Comparison of ENCODE assay signal across 16 cellular contexts in genomic region chr3:47722859-47723258, GRCh38.
"Had no signal": no experiment of that assay in that cellular context is flagged by ENCODE, and none has a peak within 500 bp of the region (broad histone marks: within the 10 kb centered on the region; RNA-seq: fewer than 3 reads in every experiment).

No MANE protein-coding gene starts in this region.

- H3K27ac Mint-ChIP-seq: activated CD8-positive, alpha-beta T cell treated with anti-CD3 and anti-CD28 coated beads for 36 hours; activated naive CD4-positive, alpha-beta T cell treated with anti-CD3 and anti-CD28 coated beads for 36 hours; activated T-helper 1 cell treated with anti-CD3 and anti-CD28 coated beads, Interleukin-12 subunit alpha, Interleukin-12 subunit beta, Interleukin-2, Interleukin-4 antibody, amounts not matched to agents 30 ng/mL and 10 ng/mL and 1 ng/mL, durations not matched to agents 14 hours and 24 hours and 36 hours had no signal

- ATAC-seq: activated CD8-positive, alpha-beta T cell treated with anti-CD3 and anti-CD28 coated beads for 36 hours; lower lobe of right lung; right cardiac atrium had no signal

- H3K9me3 Mint-ChIP-seq: activated CD8-positive, alpha-beta T cell treated with anti-CD3 and anti-CD28 coated beads for 36 hours; activated naive CD4-positive, alpha-beta T cell treated with anti-CD3 and anti-CD28 coated beads for 36 hours; activated T-helper 1 cell treated with anti-CD3 and anti-CD28 coated beads, Interleukin-12 subunit alpha, Interleukin-12 subunit beta, Interleukin-2, Interleukin-4 antibody, amounts not matched to agents 30 ng/mL and 10 ng/mL and 1 ng/mL, durations not matched to agents 14 hours and 24 hours and 36 hours; naive B cell had no signal

- H3K27me3 Mint-ChIP-seq: activated CD8-positive, alpha-beta T cell treated with anti-CD3 and anti-CD28 coated beads for 36 hours; naive B cell had no signal

- H3K4me3 Mint-ChIP-seq: activated CD8-positive, alpha-beta T cell treated with anti-CD3 and anti-CD28 coated beads for 36 hours; activated naive CD4-positive, alpha-beta T cell treated with anti-CD3 and anti-CD28 coated beads for 36 hours; activated T-helper 1 cell treated with anti-CD3 and anti-CD28 coated beads, Interleukin-12 subunit alpha, Interleukin-12 subunit beta, Interleukin-2, Interleukin-4 antibody, amounts not matched to agents 30 ng/mL and 10 ng/mL and 1 ng/mL, durations not matched to agents 14 hours and 24 hours and 36 hours; naive B cell had no signal

- DNase-seq: activated CD8-positive, alpha-beta memory T cell treated with anti-CD3 and anti-CD28 coated beads, Interleukin-2, amount 50 U/mL, for 4 hours; activated CD8-positive, alpha-beta T cell treated with anti-CD3 and anti-CD28 coated beads for 36 hours; activated naive CD4-positive, alpha-beta T cell treated with anti-CD3 and anti-CD28 coated beads for 36 hours; central memory CD4-positive, alpha-beta T cell; cortex of kidney; effector memory CD4-positive, alpha-beta T cell; lower lobe of right lung; midbrain; naive B cell; posterior cingulate gyrus; right cardiac atrium; stimulated activated naive CD4-positive, alpha-beta T cell; substantia nigra; T-helper 2 cell; transverse colon had no signal
